In genomic region chr22:46538816-46539163, GRCh38 we compare ENCODE assay signal across 9 cellular contexts.
DNase-seq lines count a peak whose midpoint lies in the region; ATAC-seq lines count a peak whose summit lies in the region.
"Had no signal": no experiment of that assay in that cellular context is flagged by ENCODE, and none has a peak within 500 bp of the region (broad histone marks: within the 10 kb centered on the region; RNA-seq: fewer than 3 reads in every experiment).

No MANE protein-coding gene starts in this region.

- H3K36me3 ChIP-seq in HUES6 (ENCODE audit: control insufficient read depth, insufficient read depth, low read length): peaks cover 16% of the 10 kb centered on the region
- H3K36me3 ChIP-seq in mucosa of stomach (ENCODE audit: control insufficient read depth, insufficient read depth, low read length): no peaks in the 10 kb centered on the region
- H3K36me3 ChIP-seq: neutrophil had no signal

- no peak overlapping the region for H3K9ac ChIP-seq in HUES6 (ENCODE audit: low read length)
- peak overlapping the region; percentile 39 for H3K9ac ChIP-seq in mucosa of stomach (ENCODE audit: low read length)

- H3K4me3 ChIP-seq in HUES6 (ENCODE audit: low read depth, low read length) (peak overlapping the region; percentile 54), mucosa of stomach (ENCODE audit: low read length) (peak overlapping the region; percentile 8)

- peaks cover 10% of the 10 kb centered on the region; the same call in 1 of the 2 replicates for H3K9me3 ChIP-seq in HUES6 (ENCODE audit: control insufficient read depth, insufficient read depth, low read depth, low read length)
- no peaks in the 10 kb centered on the region for H3K9me3 ChIP-seq in mucosa of stomach (ENCODE audit: control insufficient read depth, low read length)
- H3K9me3 ChIP-seq: neutrophil had no signal

- ATAC-seq in HG03039 (IDR thresholded peaks at IDR 0.05; ENCODE audit: unreplicated experiment) (no peak), HG03354 (IDR thresholded peaks at IDR 0.05; ENCODE audit: poor library complexity, severe bottlenecking, unreplicated experiment) (no peak), GM18868 (IDR thresholded peaks at IDR 0.05; ENCODE audit: unreplicated experiment) (no peak)

- DNase-seq in AG20443 (ENCODE audit: low spot score): peak; percentile 79
- peak; percentile 40 for DNase-seq in dedifferentiated amniotic fluid mesenchymal stem cell (ENCODE audit: extremely low spot score)
- DNase-seq in amygdala (lab: John Stamatoyannopoulos, UW): no peak

- H3K27ac ChIP-seq in HUES6 (ENCODE audit: low read depth, low read length): no peak overlapping the region
- H3K27ac ChIP-seq: neutrophil had no signal

- H3K27me3 ChIP-seq in HUES6 (ENCODE audit: control insufficient read depth, insufficient read depth, low read length): peaks cover 55% of the 10 kb centered on the region
- peaks cover 23% of the 10 kb centered on the region for H3K27me3 ChIP-seq in mucosa of stomach (ENCODE audit: control insufficient read depth, insufficient read depth, low read length)

- peaks cover 5% of the 10 kb centered on the region for H3K4me1 ChIP-seq in HUES6 (ENCODE audit: control insufficient read depth, insufficient read depth, low read length)
- peaks cover 18% of the 10 kb centered on the region for H3K4me1 ChIP-seq in mucosa of stomach (ENCODE audit: control insufficient read depth, insufficient read depth, low read length)

Comparison
In these comparisons a context has a peak if more than half of its experiments do, and no peak if none do; other contexts are left out.
1. DNase-seq: peak in AG20443 (single experiment) and dedifferentiated amniotic fluid mesenchymal stem cell (single experiment); none in amygdala (0 of 56).